In the genomic region with DNA sequence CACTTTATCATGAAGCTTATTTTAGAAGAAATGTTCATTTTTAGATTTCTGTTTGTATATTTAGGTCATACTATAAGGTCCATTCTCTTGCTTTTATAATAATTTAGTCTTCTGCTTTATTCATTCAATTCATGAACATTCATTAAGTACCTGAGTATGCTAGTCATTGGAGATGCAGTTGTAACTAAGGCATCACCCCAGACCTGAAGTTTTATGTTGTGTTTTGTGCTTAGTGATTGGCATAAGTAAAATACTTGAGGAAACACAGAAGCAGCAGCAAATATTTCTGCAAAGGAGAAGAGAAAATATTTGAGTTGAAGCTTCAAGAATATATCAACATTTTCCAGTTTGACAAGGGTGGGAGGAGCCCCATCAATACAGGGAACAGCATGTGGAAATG, we compare ENCODE assay signal across 2 cellular contexts.
TF ChIP-seq lines count a peak whose summit lies in the region.

No MANE protein-coding gene starts in this region.

TF ChIP-seq in IMR-90, 13 proteins besides CTCF, POLR2A, EP300 and RAD21:
- TF ChIP-seq, protein P1, sequence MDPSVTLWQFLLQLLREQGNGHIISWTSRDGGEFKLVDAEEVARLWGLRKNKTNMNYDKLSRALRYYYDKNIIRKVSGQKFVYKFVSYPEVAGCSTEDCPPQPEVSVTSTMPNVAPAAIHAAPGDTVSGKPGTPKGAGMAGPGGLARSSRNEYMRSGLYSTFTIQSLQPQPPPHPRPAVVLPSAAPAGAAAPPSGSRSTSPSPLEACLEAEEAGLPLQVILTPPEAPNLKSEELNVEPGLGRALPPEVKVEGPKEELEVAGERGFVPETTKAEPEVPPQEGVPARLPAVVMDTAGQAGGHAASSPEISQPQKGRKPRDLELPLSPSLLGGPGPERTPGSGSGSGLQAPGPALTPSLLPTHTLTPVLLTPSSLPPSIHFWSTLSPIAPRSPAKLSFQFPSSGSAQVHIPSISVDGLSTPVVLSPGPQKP (IDR thresholded peaks at IDR 0.05; ENCODE audit: borderline replicate concordance, low read depth, low read length): no peak
- TF ChIP-seq SMC3 (IDR thresholded peaks at IDR 0.05; ENCODE audit: low read depth, low read length) (no peak), MAFK (IDR thresholded peaks at IDR 0.05; ENCODE audit: low read depth, low read length) (no peak)
- TF ChIP-seq, protein P2, sequence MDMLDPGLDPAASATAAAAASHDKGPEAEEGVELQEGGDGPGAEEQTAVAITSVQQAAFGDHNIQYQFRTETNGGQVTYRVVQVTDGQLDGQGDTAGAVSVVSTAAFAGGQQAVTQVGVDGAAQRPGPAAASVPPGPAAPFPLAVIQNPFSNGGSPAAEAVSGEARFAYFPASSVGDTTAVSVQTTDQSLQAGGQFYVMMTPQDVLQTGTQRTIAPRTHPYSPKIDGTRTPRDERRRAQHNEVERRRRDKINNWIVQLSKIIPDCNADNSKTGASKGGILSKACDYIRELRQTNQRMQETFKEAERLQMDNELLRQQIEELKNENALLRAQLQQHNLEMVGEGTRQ (IDR thresholded peaks at IDR 0.05; ENCODE audit: low read depth, low read length): no peak

TF ChIP-seq in GM12878, 131 proteins besides CTCF, POLR2A, EP300 and RAD21:
- TF ChIP-seq DPF2 (IDR thresholded peaks at IDR 0.05): no peak
- TF ChIP-seq, protein P3, sequence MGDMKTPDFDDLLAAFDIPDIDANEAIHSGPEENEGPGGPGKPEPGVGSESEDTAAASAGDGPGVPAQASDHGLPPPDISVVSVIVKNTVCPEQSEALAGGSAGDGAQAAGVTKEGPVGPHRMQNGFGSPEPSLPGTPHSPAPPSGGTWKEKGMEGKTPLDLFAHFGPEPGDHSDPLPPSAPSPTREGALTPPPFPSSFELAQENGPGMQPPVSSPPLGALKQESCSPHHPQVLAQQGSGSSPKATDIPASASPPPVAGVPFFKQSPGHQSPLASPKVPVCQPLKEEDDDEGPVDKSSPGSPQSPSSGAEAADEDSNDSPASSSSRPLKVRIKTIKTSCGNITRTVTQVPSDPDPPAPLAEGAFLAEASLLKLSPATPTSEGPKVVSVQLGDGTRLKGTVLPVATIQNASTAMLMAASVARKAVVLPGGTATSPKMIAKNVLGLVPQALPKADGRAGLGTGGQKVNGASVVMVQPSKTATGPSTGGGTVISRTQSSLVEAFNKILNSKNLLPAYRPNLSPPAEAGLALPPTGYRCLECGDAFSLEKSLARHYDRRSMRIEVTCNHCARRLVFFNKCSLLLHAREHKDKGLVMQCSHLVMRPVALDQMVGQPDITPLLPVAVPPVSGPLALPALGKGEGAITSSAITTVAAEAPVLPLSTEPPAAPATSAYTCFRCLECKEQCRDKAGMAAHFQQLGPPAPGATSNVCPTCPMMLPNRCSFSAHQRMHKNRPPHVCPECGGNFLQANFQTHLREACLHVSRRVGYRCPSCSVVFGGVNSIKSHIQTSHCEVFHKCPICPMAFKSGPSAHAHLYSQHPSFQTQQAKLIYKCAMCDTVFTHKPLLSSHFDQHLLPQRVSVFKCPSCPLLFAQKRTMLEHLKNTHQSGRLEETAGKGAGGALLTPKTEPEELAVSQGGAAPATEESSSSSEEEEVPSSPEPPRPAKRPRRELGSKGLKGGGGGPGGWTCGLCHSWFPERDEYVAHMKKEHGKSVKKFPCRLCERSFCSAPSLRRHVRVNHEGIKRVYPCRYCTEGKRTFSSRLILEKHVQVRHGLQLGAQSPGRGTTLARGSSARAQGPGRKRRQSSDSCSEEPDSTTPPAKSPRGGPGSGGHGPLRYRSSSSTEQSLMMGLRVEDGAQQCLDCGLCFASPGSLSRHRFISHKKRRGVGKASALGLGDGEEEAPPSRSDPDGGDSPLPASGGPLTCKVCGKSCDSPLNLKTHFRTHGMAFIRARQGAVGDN (IDR thresholded peaks at IDR 0.05): no peak
- no peak for TF ChIP-seq NR2F1 (conservative IDR thresholded peaks at IDR 0.05)
- TF ChIP-seq KAT2A (conservative IDR thresholded peaks at IDR 0.05; ENCODE audit: control insufficient read depth, low read depth, low read length): no peak
- TF ChIP-seq, protein P4, sequence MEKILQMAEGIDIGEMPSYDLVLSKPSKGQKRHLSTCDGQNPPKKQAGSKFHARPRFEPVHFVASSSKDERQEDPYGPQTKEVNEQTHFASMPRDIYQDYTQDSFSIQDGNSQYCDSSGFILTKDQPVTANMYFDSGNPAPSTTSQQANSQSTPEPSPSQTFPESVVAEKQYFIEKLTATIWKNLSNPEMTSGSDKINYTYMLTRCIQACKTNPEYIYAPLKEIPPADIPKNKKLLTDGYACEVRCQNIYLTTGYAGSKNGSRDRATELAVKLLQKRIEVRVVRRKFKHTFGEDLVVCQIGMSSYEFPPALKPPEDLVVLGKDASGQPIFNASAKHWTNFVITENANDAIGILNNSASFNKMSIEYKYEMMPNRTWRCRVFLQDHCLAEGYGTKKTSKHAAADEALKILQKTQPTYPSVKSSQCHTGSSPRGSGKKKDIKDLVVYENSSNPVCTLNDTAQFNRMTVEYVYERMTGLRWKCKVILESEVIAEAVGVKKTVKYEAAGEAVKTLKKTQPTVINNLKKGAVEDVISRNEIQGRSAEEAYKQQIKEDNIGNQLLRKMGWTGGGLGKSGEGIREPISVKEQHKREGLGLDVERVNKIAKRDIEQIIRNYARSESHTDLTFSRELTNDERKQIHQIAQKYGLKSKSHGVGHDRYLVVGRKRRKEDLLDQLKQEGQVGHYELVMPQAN (conservative IDR thresholded peaks at IDR 0.05): no peak
